Comparison of ENCODE assay signal across 9 cellular contexts in genomic region chr10:97574374-97575100, GRCh38. TPM values are rescaled to one million over a fixed set of nuclear protein-coding genes. Genes with fewer than 3 reads are reported as not detected.
A peak's percentile ranks its signal among the peaks of the same experiment; 100 is the strongest.
DNase-seq lines count a peak whose midpoint lies in the region; ATAC-seq and TF ChIP-seq lines count a peak whose summit lies in the region.
"Had no signal": no experiment of that assay in that cellular context is flagged by ENCODE, and none has a peak within 500 bp of the region (broad histone marks: within the 10 kb centered on the region; RNA-seq: fewer than 3 reads in every experiment).

No MANE protein-coding gene starts in this region.

- H3K27ac ChIP-seq in endodermal cell (ENCODE audit: low read depth, low read length) = no peak overlapping the region

- peak overlapping the region; percentile 35 for H3K27ac Mint-ChIP-seq in endodermal cell
- H3K27ac Mint-ChIP-seq: stimulated activated naive CD8-positive, alpha-beta T cell treated with anti-CD3 and anti-CD28 coated beads, Interleukin-15, Interleukin-2, amounts not matched to agents 100 ng/mL and 50 ng/mL, for 24 hours had no signal

- peak; percentile 74 for DNase-seq in GM03348 (ENCODE audit: low spot score)
- DNase-seq in NCI-H446 treated with DMSO at 0.1 percent for 48 hours (lab: John Stamatoyannopoulos, UW) = peak; percentile 21
- peak; percentile 66 for DNase-seq in endodermal cell
- DNase-seq in mucosa of gallbladder (ENCODE audit: low spot score) = peak; percentile 91
- no peak for DNase-seq in DMS114 treated with DMSO at 0.1 percent for 48 hours (lab: John Stamatoyannopoulos, UW; ENCODE audit: unreplicated experiment)
- DNase-seq in activated naive CD4-positive, alpha-beta T cell treated with anti-CD3 and anti-CD28 coated beads, Interleukin-2, amount 50 U/mL, for 16 hours = no peak

- H3K9me3 ChIP-seq in endodermal cell (ENCODE audit: control insufficient read depth, low read length) = no peaks in the 10 kb centered on the region

- no peaks in the 10 kb centered on the region for H3K9me3 Mint-ChIP-seq in endodermal cell
- H3K9me3 Mint-ChIP-seq: stimulated activated naive CD8-positive, alpha-beta T cell treated with anti-CD3 and anti-CD28 coated beads, Interleukin-15, Interleukin-2, amounts not matched to agents 100 ng/mL and 50 ng/mL, for 24 hours had no signal

- peaks cover 3% of the 10 kb centered on the region for H3K36me3 ChIP-seq in endodermal cell (ENCODE audit: control insufficient read depth, insufficient read depth, low read length)

- peaks cover 2% of the 10 kb centered on the region for H3K36me3 Mint-ChIP-seq in endodermal cell (ENCODE audit: low read depth)

- no peaks in the 10 kb centered on the region for H3K4me1 Mint-ChIP-seq in endodermal cell

- H3K27me3 Mint-ChIP-seq in endodermal cell (ENCODE audit: insufficient read depth) = no peaks in the 10 kb centered on the region

- ATAC-seq in HG03280 (IDR thresholded peaks at IDR 0.05; ENCODE audit: unreplicated experiment) (no peak), HG03378 (IDR thresholded peaks at IDR 0.05; ENCODE audit: unreplicated experiment) (no peak)

- TF ChIP-seq CTCF in endodermal cell (conservative IDR thresholded peaks at IDR 0.05) = no peak

- H3K4me3 Mint-ChIP-seq in endodermal cell = no peak overlapping the region
- H3K4me3 Mint-ChIP-seq: stimulated activated naive CD8-positive, alpha-beta T cell treated with anti-CD3 and anti-CD28 coated beads, Interleukin-15, Interleukin-2, amounts not matched to agents 100 ng/mL and 50 ng/mL, for 24 hours had no signal

- no peak overlapping the region for H3K4me3 ChIP-seq in endodermal cell (ENCODE audit: low read length)

- no peak overlapping the region for H3K9ac ChIP-seq in endodermal cell (ENCODE audit: extremely low read depth, low read length, poor library complexity, severe bottlenecking)

- H3K4me1 ChIP-seq in endodermal cell (ENCODE audit: control insufficient read depth, insufficient read depth, low read length) = no peaks in the 10 kb centered on the region

- no peaks in the 10 kb centered on the region for H3K27me3 ChIP-seq in endodermal cell (ENCODE audit: control insufficient read depth, insufficient read depth, low read length, poor library complexity, severe bottlenecking)

- WGBS in endodermal cell (ENCODE audit: insufficient coverage in 1 of 2, insufficient read length in 1 of 2), 2 experiments = 88 to 97% methylated on average over 4 of the region's 4 CpGs

RNA-seq across cellular contexts. Expression of gene ANKRD2, which starts 2.0 kb away (rescaled TPM):
- total RNA-seq in endodermal cell (not detected), mucosa of gallbladder (2.3 TPM)
- polyA plus RNA-seq in endodermal cell (2013, experiment 1 of 2) = not detected
- not detected for polyA plus RNA-seq in endodermal cell (2013, experiment 2 of 2)

RNA-seq across cellular contexts. Expression of gene HOGA1, which starts 9.7 kb away (rescaled TPM):
- total RNA-seq in endodermal cell (1 to 10 TPM in 1 of 2 donors, under 1 TPM in 1; 0.15 to 1.7 TPM), mucosa of gallbladder (13.3 TPM)
- 1.00 TPM for polyA plus RNA-seq in endodermal cell (2013, experiment 1 of 2)
- polyA plus RNA-seq in endodermal cell (2013, experiment 2 of 2) = 0.70 TPM

RNA-seq across cellular contexts. Expression of gene C10orf62, which starts 15.0 kb away (rescaled TPM):
- total RNA-seq in endodermal cell = not detected
- not detected for polyA plus RNA-seq in endodermal cell (2013, experiment 1 of 2)
- polyA plus RNA-seq in endodermal cell (2013, experiment 2 of 2) = not detected
- total RNA-seq in mucosa of gallbladder = 1.0 TPM

RNA-seq across cellular contexts. Expression of gene MORN4, which starts 58.8 kb away (rescaled TPM):
- total RNA-seq in endodermal cell (10 to 100 TPM; 19.0 to 21.3 TPM), mucosa of gallbladder (6.9 TPM)
- polyA plus RNA-seq in endodermal cell (2013, experiment 1 of 2) = 27.5 TPM
- 26.4 TPM for polyA plus RNA-seq in endodermal cell (2013, experiment 2 of 2)

Comparison
In these comparisons a context has a peak if more than half of its experiments do, and no peak if none do; other contexts are left out.
1. DNase-seq: peak in GM03348 (single experiment), NCI-H446 treated with DMSO at 0.1 percent for 48 hours (single experiment), endodermal cell (single experiment) and mucosa of gallbladder (single experiment); none in DMS114 treated with DMSO at 0.1 percent for 48 hours (single experiment) and activated naive CD4-positive, alpha-beta T cell treated with anti-CD3 and anti-CD28 coated beads, Interleukin-2, amount 50 U/mL, for 16 hours (single experiment).